Comparison of ENCODE assay signal across 24 cellular contexts in genomic region chr10:59383908-59384307, GRCh38. TPM values are rescaled to one million over a fixed set of nuclear protein-coding genes. Genes with fewer than 3 reads are reported as not detected.
"Had no signal": no experiment of that assay in that cellular context is flagged by ENCODE, and none has a peak within 500 bp of the region (broad histone marks: within the 10 kb centered on the region; RNA-seq: fewer than 3 reads in every experiment).

No MANE protein-coding gene starts in this region.

- H3K27me3 ChIP-seq: body of pancreas, hepatocyte, left lung, SJSA1, uterus had no signal

- H2AFZ ChIP-seq: hepatocyte had no signal

- DNase-seq: activated CD4-positive, alpha-beta T cell treated with anti-CD3 and anti-CD28 coated beads for 48 hours; activated CD8-positive, alpha-beta memory T cell treated with anti-CD3 and anti-CD28 coated beads, Interleukin-2, amount 50 U/mL, for 48 hours; activated CD8-positive, alpha-beta T cell treated with anti-CD3 and anti-CD28 coated beads, Interleukin-2, amount 10 ng/mL, durations not matched to agents 7 days and 5 days; activated gamma-delta T cell; activated T-cell treated with anti-CD3 and anti-CD28 coated beads, Interleukin-2, amount 50 U/mL, for 72 hours; body of pancreas; central memory CD4-positive, alpha-beta T cell; cortex of kidney; effector CD8-positive, alpha-beta T cell; left lung; mesendoderm; psoas muscle; stimulated activated CD4-positive, alpha-beta T cell treated with anti-CD3 and anti-CD28 coated beads, Interleukin-15, amount 100 ng/mL, for 24 hours; stimulated activated CD4-positive, alpha-beta T cell treated with anti-CD3 and anti-CD28 coated beads, Interleukin-4, amount 100 ng/mL, for 1 hour; stimulated activated naive CD4-positive, alpha-beta T cell; uterus had no signal

- H3K4me1 ChIP-seq: body of pancreas, left lung, uterus had no signal

- H3K4me1 Mint-ChIP-seq: WTC11 had no signal

- H3K27ac ChIP-seq: body of pancreas, SJSA1 had no signal

- H3K9me3 Mint-ChIP-seq: activated T-cell treated with anti-CD3 and anti-CD28 coated beads, Interleukin-2, amount 50 U/mL, for 72 hours had no signal

- FAIRE-seq: keratinocyte, TTC549 had no signal

- H3K79me2 ChIP-seq: hepatocyte had no signal

- H3K36me3 ChIP-seq: left lung, SJSA1, uterus had no signal

- H3K4me2 ChIP-seq: hepatocyte had no signal

- H3K4me3 ChIP-seq: body of pancreas, hepatocyte, left lung, psoas muscle, SJSA1, uterus had no signal

- ATAC-seq: activated CD8-positive, alpha-beta T cell treated with anti-CD3 and anti-CD28 coated beads, Interleukin-2, amount 10 ng/mL, durations not matched to agents 7 days and 5 days; activated naive CD4-positive, alpha-beta T cell treated with anti-CD3 and anti-CD28 coated beads, Interleukin-2, amount 50 U/mL, for 72 hours; activated T-cell treated with anti-CD3 and anti-CD28 coated beads, Interleukin-2, amount 50 U/mL, for 72 hours; body of pancreas; left lung; natural killer cell treated with Interleukin-12 subunit alpha and Interleukin-12 subunit beta and Interleukin-15 and Interleukin-18, amount 100 ng/mL, for 72 hours; psoas muscle; WTC11 had no signal

- H3K4me3 Mint-ChIP-seq: activated CD8-positive, alpha-beta T cell treated with anti-CD3 and anti-CD28 coated beads, Interleukin-2, amount 10 ng/mL, durations not matched to agents 7 days and 5 days; activated T-cell treated with anti-CD3 and anti-CD28 coated beads, Interleukin-2, amount 50 U/mL, for 72 hours; natural killer cell treated with Interleukin-12 subunit alpha and Interleukin-12 subunit beta and Interleukin-15 and Interleukin-18, amount 100 ng/mL, for 72 hours; WTC11 had no signal

- H3K27ac Mint-ChIP-seq: activated CD8-positive, alpha-beta T cell treated with anti-CD3 and anti-CD28 coated beads, Interleukin-2, amount 10 ng/mL, durations not matched to agents 7 days and 5 days; activated naive CD4-positive, alpha-beta T cell treated with anti-CD3 and anti-CD28 coated beads, Interleukin-2, amount 50 U/mL, for 72 hours; activated T-cell treated with anti-CD3 and anti-CD28 coated beads, Interleukin-2, amount 50 U/mL, for 72 hours; natural killer cell treated with Interleukin-12 subunit alpha and Interleukin-12 subunit beta and Interleukin-15 and Interleukin-18, amount 100 ng/mL, for 72 hours; WTC11 had no signal

- H3K9me3 ChIP-seq: body of pancreas, left lung, psoas muscle, SJSA1, uterus had no signal

- H3K36me3 Mint-ChIP-seq: activated naive CD4-positive, alpha-beta T cell treated with anti-CD3 and anti-CD28 coated beads, Interleukin-2, amount 50 U/mL, for 72 hours; natural killer cell treated with Interleukin-12 subunit alpha and Interleukin-12 subunit beta and Interleukin-15 and Interleukin-18, amount 100 ng/mL, for 72 hours; WTC11 had no signal

RNA-seq across cellular contexts. Expression of gene FAM13C, which starts 21.6 kb away (rescaled TPM):
- total RNA-seq: activated CD8-positive, alpha-beta T cell treated with anti-CD3 and anti-CD28 coated beads, Interleukin-2, amount 10 ng/mL, durations not matched to agents 7 days and 5 days; activated T-cell treated with anti-CD3 and anti-CD28 coated beads, Interleukin-2, amount 50 U/mL, for 72 hours; natural killer cell treated with Interleukin-12 subunit alpha and Interleukin-12 subunit beta and Interleukin-15 and Interleukin-18, amount 100 ng/mL, for 72 hours; T-helper 2 cell treated with Interferon-gamma antibody and Interleukin-4, amounts not matched to agents 100 ng/mL and 5 ng/mL, for 36 hours had no signal
